Comparison of ENCODE assay signal across 38 cellular contexts in the genomic region with DNA sequence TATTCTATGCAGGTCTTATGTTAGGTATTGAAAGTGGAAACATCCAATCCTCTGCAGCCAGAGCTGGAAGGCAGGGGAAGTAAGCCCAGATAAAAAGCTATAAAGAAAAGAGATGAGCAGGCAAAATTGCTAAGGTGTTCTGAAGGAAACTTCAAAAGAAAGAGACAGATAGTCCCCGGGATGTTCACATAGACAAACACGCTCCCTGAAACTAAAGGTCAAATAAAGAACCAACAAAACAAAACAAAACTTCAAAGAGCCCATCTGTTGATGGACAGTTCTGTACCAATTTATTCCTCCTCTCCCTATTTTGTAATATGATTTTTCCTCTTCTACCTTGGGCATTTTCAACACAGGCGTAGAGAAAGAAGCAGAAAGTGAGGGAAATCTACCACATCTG.
"Had no signal": no experiment of that assay in that cellular context is flagged by ENCODE, and none has a peak within 500 bp of the region (broad histone marks: within the 10 kb centered on the region; RNA-seq: fewer than 3 reads in every experiment).

No MANE protein-coding gene starts in this region.

- H3K36me3 ChIP-seq: adrenal gland, ascending aorta, brain microvascular endothelial cell, breast epithelium, cardiac muscle cell had no signal

- H3K4me3 ChIP-seq: adrenal gland, ascending aorta, body of pancreas, breast epithelium, cardiac muscle cell had no signal

- DNase-seq: activated effector memory CD4-positive, alpha-beta T cell treated with anti-CD3 and anti-CD28 coated beads, Interleukin-2, amount 50 U/mL, for 16 hours; activated effector memory CD4-positive, alpha-beta T cell treated with Interleukin-2 at 50 U/mL for 16 hours; activated gamma-delta T cell; activated gamma-delta T cell treated with Interleukin-2 at 50 U/mL for 16 hours; activated naive CD4-positive, alpha-beta T cell; activated naive CD4-positive, alpha-beta T cell treated with anti-CD3 and anti-CD28 coated beads for 36 hours; activated naive CD4-positive, alpha-beta T cell treated with anti-CD3 and anti-CD28 coated beads, Interleukin-2, amount 10 ng/mL, durations not matched to agents 7 days and 5 days; activated naive CD4-positive, alpha-beta T cell treated with anti-CD3 and anti-CD28 coated beads, Interleukin-2, amount 50 U/mL, for 16 hours; activated naive CD4-positive, alpha-beta T cell treated with Interleukin-2 at 50 U/mL for 16 hours; activated naive CD8-positive, alpha-beta T cell treated with anti-CD3 and anti-CD28 coated beads for 36 hours; activated naive CD8-positive, alpha-beta T cell treated with anti-CD3 and anti-CD28 coated beads, Interleukin-2, amount 10 ng/mL, durations not matched to agents 7 days and 5 days; activated naive CD8-positive, alpha-beta T cell treated with anti-CD3 and anti-CD28 coated beads, Interleukin-2, amount 50 U/mL, for 24 hours; activated T-cell treated with anti-CD3 and anti-CD28 coated beads, Interleukin-2, amount 50 U/mL, for 1 hour; activated T-cell treated with anti-CD3 and anti-CD28 coated beads, Interleukin-2, amount 50 U/mL, for 24 hours; activated T-cell treated with anti-CD3 and anti-CD28 coated beads, Interleukin-2, amount 50 U/mL, for 4 hours; activated T-cell treated with anti-CD3 and anti-CD28 coated beads, Interleukin-2, amount 50 U/mL, for 48 hours; activated T-cell treated with anti-CD3 and anti-CD28 coated beads, Interleukin-2, amount 50 U/mL, for 72 hours; adrenal gland; amniotic stem cell; amygdala; anterior cingulate cortex; aorta; body of pancreas; brain microvascular endothelial cell; caudate nucleus; central memory CD4-positive, alpha-beta T cell; cerebellar nuclear complex had no signal

- H3K36me3 Mint-ChIP-seq: activated naive CD8-positive, alpha-beta T cell; brain had no signal

- FAIRE-seq: astrocyte, bronchial epithelial cell had no signal

- H3K9me3 Mint-ChIP-seq: activated T-cell treated with anti-CD3 and anti-CD28 coated beads, Interleukin-2, amount 50 U/mL, for 4 hours; central memory CD8-positive, alpha-beta T cell had no signal

- H3K27me3 ChIP-seq: adrenal gland, ascending aorta, body of pancreas, brain microvascular endothelial cell, breast epithelium, cardiac muscle cell had no signal

- H3K27ac Mint-ChIP-seq: activated naive CD4-positive, alpha-beta T cell treated with anti-CD3 and anti-CD28 coated beads for 36 hours; activated naive CD4-positive, alpha-beta T cell treated with anti-CD3 and anti-CD28 coated beads, Interleukin-2, amount 10 ng/mL, durations not matched to agents 7 days and 5 days; activated naive CD8-positive, alpha-beta T cell; activated naive CD8-positive, alpha-beta T cell treated with anti-CD3 and anti-CD28 coated beads for 36 hours; activated naive CD8-positive, alpha-beta T cell treated with anti-CD3 and anti-CD28 coated beads, Interleukin-2, amount 10 ng/mL, durations not matched to agents 7 days and 5 days; activated naive CD8-positive, alpha-beta T cell treated with anti-CD3 and anti-CD28 coated beads, Interleukin-2, amount 50 U/mL, for 24 hours; activated T-cell treated with anti-CD3 and anti-CD28 coated beads, Interleukin-2, amount 50 U/mL, for 24 hours; activated T-cell treated with anti-CD3 and anti-CD28 coated beads, Interleukin-2, amount 50 U/mL, for 72 hours; activated T-helper 1 cell treated with anti-CD3 and anti-CD28 coated beads, Interleukin-12 subunit alpha, Interleukin-12 subunit beta, Interleukin-2, Interleukin-4 antibody, amounts not matched to agents 30 ng/mL and 10 ng/mL and 1 ng/mL, durations not matched to agents 14 hours and 24 hours and 36 hours; activated T-helper 17 cell treated with anti-CD3 and anti-CD28 coated beads, Interleukin-2, amount 50 U/mL, for 72 hours; activated T-helper 2 cell treated with anti-CD3 and anti-CD28 coated beads, Interferon-gamma antibody, Interleukin-2, Interleukin-4, amounts not matched to agents 10 μg/mL and 5 μg/mL and 100 μg/mL, durations not matched to agents 14 hours and 24 hours and 36 hours; brain had no signal

- H3K4me1 ChIP-seq: adrenal gland, ascending aorta, body of pancreas, breast epithelium had no signal

- ATAC-seq: activated T-cell treated with anti-CD3 and anti-CD28 coated beads, Interleukin-2, amount 50 U/mL, for 4 hours; activated T-helper 17 cell treated with anti-CD3 and anti-CD28 coated beads, Interleukin-2, amount 50 U/mL, for 72 hours; body of pancreas had no signal

- H3K4me1 Mint-ChIP-seq: activated naive CD4-positive, alpha-beta T cell treated with anti-CD3 and anti-CD28 coated beads, Interleukin-2, amount 10 ng/mL, durations not matched to agents 7 days and 5 days; activated T-helper 17 cell treated with anti-CD3 and anti-CD28 coated beads, Interleukin-2, amount 50 U/mL, for 72 hours; brain; central memory CD8-positive, alpha-beta T cell had no signal

- H3K27ac ChIP-seq: adrenal gland, ascending aorta, body of pancreas, brain microvascular endothelial cell, breast epithelium, cardiac muscle cell had no signal

- H3K27me3 Mint-ChIP-seq: activated naive CD8-positive, alpha-beta T cell; activated naive CD8-positive, alpha-beta T cell treated with anti-CD3 and anti-CD28 coated beads, Interleukin-2, amount 10 ng/mL, durations not matched to agents 7 days and 5 days; activated T-cell treated with anti-CD3 and anti-CD28 coated beads, Interleukin-2, amount 50 U/mL, for 24 hours; activated T-helper 17 cell treated with anti-CD3 and anti-CD28 coated beads, Interleukin-2, amount 50 U/mL, for 72 hours had no signal

- H3K4me3 Mint-ChIP-seq: activated naive CD4-positive, alpha-beta T cell treated with anti-CD3 and anti-CD28 coated beads for 36 hours; activated naive CD4-positive, alpha-beta T cell treated with anti-CD3 and anti-CD28 coated beads, Interleukin-2, amount 10 ng/mL, durations not matched to agents 7 days and 5 days; activated naive CD8-positive, alpha-beta T cell; activated naive CD8-positive, alpha-beta T cell treated with anti-CD3 and anti-CD28 coated beads for 36 hours; activated naive CD8-positive, alpha-beta T cell treated with anti-CD3 and anti-CD28 coated beads, Interleukin-2, amount 10 ng/mL, durations not matched to agents 7 days and 5 days; activated naive CD8-positive, alpha-beta T cell treated with anti-CD3 and anti-CD28 coated beads, Interleukin-2, amount 50 U/mL, for 24 hours; activated T-cell treated with anti-CD3 and anti-CD28 coated beads, Interleukin-2, amount 50 U/mL, for 24 hours; activated T-cell treated with anti-CD3 and anti-CD28 coated beads, Interleukin-2, amount 50 U/mL, for 4 hours; activated T-cell treated with anti-CD3 and anti-CD28 coated beads, Interleukin-2, amount 50 U/mL, for 72 hours; activated T-helper 1 cell treated with anti-CD3 and anti-CD28 coated beads, Interleukin-12 subunit alpha, Interleukin-12 subunit beta, Interleukin-2, Interleukin-4 antibody, amounts not matched to agents 30 ng/mL and 10 ng/mL and 1 ng/mL, durations not matched to agents 14 hours and 24 hours and 36 hours; activated T-helper 17 cell treated with anti-CD3 and anti-CD28 coated beads, Interleukin-2, amount 50 U/mL, for 72 hours; brain; central memory CD8-positive, alpha-beta T cell had no signal

- H3K9me3 ChIP-seq: adrenal gland, ascending aorta, body of pancreas, breast epithelium had no signal
